Comparison of ENCODE assay signal across 8 cellular contexts in genomic region chr3:57756528-57757401, GRCh38. TPM values are rescaled to one million over a fixed set of nuclear protein-coding genes. Genes with fewer than 3 reads are reported as not detected.
DNase-seq lines count a peak whose midpoint lies in the region; ATAC-seq and TF ChIP-seq lines count a peak whose summit lies in the region.

No MANE protein-coding gene starts in this region.

- H3K4me1 Mint-ChIP-seq in CD4-positive, alpha-beta T cell (ENCODE audit: low read depth): peaks cover 49% of the 10 kb centered on the region
- peaks cover 47% of the 10 kb centered on the region for H3K4me1 Mint-ChIP-seq in activated CD4-positive, alpha-beta T cell treated with anti-CD3 and anti-CD28 coated beads for 36 hours

- DNase-seq in CD4-positive, alpha-beta T cell: peak in 9 of 10 experiments; percentile 2 to 41 (median 9)
- DNase-seq in activated CD4-positive, alpha-beta T cell treated with anti-CD3 and anti-CD28 coated beads for 36 hours: peak; percentile 68
- DNase-seq in left lung: peak; percentile 46 to 88
- DNase-seq in stimulated activated CD4-positive, alpha-beta T cell treated with anti-CD3 and anti-CD28 coated beads, Interleukin-4, amount 100 ng/mL, for 4 hours: peak; percentile 12 to 27
- no peak for DNase-seq in NCI-H1048 (lab: John Stamatoyannopoulos, UW)

- ATAC-seq in CD4-positive, alpha-beta T cell (ENCODE audit: poor library complexity): peak; percentile 7
- ATAC-seq in GM21381 (IDR thresholded peaks at IDR 0.05; ENCODE audit: unreplicated experiment) (peak; percentile 30), left lung (peak; percentile 45)
- peak; percentile 13 for ATAC-seq in activated CD4-positive, alpha-beta T cell treated with anti-CD3 and anti-CD28 coated beads for 36 hours

- H3K4me3 Mint-ChIP-seq in CD4-positive, alpha-beta T cell: peak overlapping the region; percentile 97
- H3K4me3 Mint-ChIP-seq in activated CD4-positive, alpha-beta T cell treated with anti-CD3 and anti-CD28 coated beads for 36 hours: peak overlapping the region; percentile 97

- H3K4me1 ChIP-seq in HUES48 (ENCODE audit: control insufficient read depth, insufficient read depth, low read length) (peaks cover 17% of the 10 kb centered on the region), left lung (peaks cover 0 to 46% of the 10 kb centered on the region in 2 donors)

- CTCF ChIA-PET in CD4-positive, alpha-beta T cell (lab: Charles Lee): no interaction called here
- CTCF ChIA-PET in activated CD4-positive, alpha-beta T cell treated with anti-CD3 and anti-CD28 coated beads for 36 hours (lab: Charles Lee): interaction anchor here (0.6 to 1.2 kb wide), 5 partner anchors 37 to 359 kb away, joined by 3 to 5 read pairs (median 3); no protein-coding TSS in a partner anchor

- H3K36me3 ChIP-seq in HUES48 (ENCODE audit: control insufficient read depth, insufficient read depth, low read length): peaks cover 13% of the 10 kb centered on the region
- H3K36me3 ChIP-seq in left lung: peaks cover 0 to 11% of the 10 kb centered on the region in 2 donors

- H3K27ac Mint-ChIP-seq in CD4-positive, alpha-beta T cell: peak overlapping the region; percentile 97
- peak overlapping the region; percentile 97 for H3K27ac Mint-ChIP-seq in activated CD4-positive, alpha-beta T cell treated with anti-CD3 and anti-CD28 coated beads for 36 hours

- no peak for TF ChIP-seq CTCF in CD4-positive, alpha-beta T cell (IDR thresholded peaks at IDR 0.05)
- no peak for TF ChIP-seq CTCF in left lung (IDR thresholded peaks at IDR 0.05)

- intact Hi-C loops in CD4-positive, alpha-beta T cell (cut with DNase I, micrococcal nuclease): loop anchor here (1.0 to 10.0 kb wide), 7 partner anchors 46 to 548 kb away; partner anchors contain the start of genes ARF4 (in 2 of the 2), PDE12 (in 2 of the 2), ABHD6 (in 1 of the 2) and HTD2 (in 1 of the 2)
- intact Hi-C loops in activated CD4-positive, alpha-beta T cell treated with anti-CD3 and anti-CD28 coated beads for 36 hours (cut with DNase I, micrococcal nuclease): loop anchor here (1.0 to 10.0 kb wide), 8 partner anchors 32 to 1202 kb away; partner anchors contain the start of genes ARF4 (in 2 of the 2), APPL1 (in 1 of the 2), CCDC66 (in 1 of the 2) and DENND6A (in 1 of the 2)
- intact Hi-C loops in left lung (cut with DNase I): no loop called here

- H3K27me3 ChIP-seq in CD4-positive, alpha-beta T cell (ENCODE audit: control insufficient read depth, insufficient read depth, low read length): no peaks in the 10 kb centered on the region
- no peaks in the 10 kb centered on the region for H3K27me3 ChIP-seq in HUES48 (ENCODE audit: control insufficient read depth, insufficient read depth, low read length)
- no peaks in the 10 kb centered on the region for H3K27me3 ChIP-seq in left lung

- peak overlapping the region; percentile 77 for H3K4me3 ChIP-seq in HUES48 (ENCODE audit: low read depth, low read length)
- peak overlapping the region; percentile 92 to 98 for H3K4me3 ChIP-seq in left lung

- POLR2A ChIA-PET in CD4-positive, alpha-beta T cell (lab: Charles Lee): interaction anchor here (0.8 to 2.5 kb wide), 16 partner anchors 23 to 1074 kb away, joined by 3 to 52 read pairs (median 6); partner anchors contain the start of genes ARF4, DENND6A, HTD2 and PDE12
- POLR2A ChIA-PET in activated CD4-positive, alpha-beta T cell treated with anti-CD3 and anti-CD28 coated beads for 36 hours (lab: Charles Lee): interaction anchor here (0.8 to 1.4 kb wide), 4 partner anchors 12 to 160 kb away, joined by 4 to 16 read pairs (median 4); partner anchors contain the start of gene ARF4

- no peaks in the 10 kb centered on the region for H3K27me3 Mint-ChIP-seq in CD4-positive, alpha-beta T cell
- no peaks in the 10 kb centered on the region for H3K27me3 Mint-ChIP-seq in activated CD4-positive, alpha-beta T cell treated with anti-CD3 and anti-CD28 coated beads for 36 hours

- no peaks in the 10 kb centered on the region for H3K9me3 ChIP-seq in CD4-positive, alpha-beta T cell (ENCODE audit: control insufficient read depth, low read length)
- no peaks in the 10 kb centered on the region for H3K9me3 ChIP-seq in HUES48 (ENCODE audit: control insufficient read depth, insufficient read depth, low read length)
- no peaks in the 10 kb centered on the region for H3K9me3 ChIP-seq in left lung

- peak overlapping the region; percentile 93 for H3K9ac ChIP-seq in HUES48 (ENCODE audit: low read depth, low read length)

- H3K9me3 Mint-ChIP-seq in CD4-positive, alpha-beta T cell: no peaks in the 10 kb centered on the region
- no peaks in the 10 kb centered on the region for H3K9me3 Mint-ChIP-seq in activated CD4-positive, alpha-beta T cell treated with anti-CD3 and anti-CD28 coated beads for 36 hours (ENCODE audit: low read depth)

- H3K36me3 Mint-ChIP-seq in CD4-positive, alpha-beta T cell (ENCODE audit: low read depth): peaks cover 37% of the 10 kb centered on the region
- peaks cover 28% of the 10 kb centered on the region for H3K36me3 Mint-ChIP-seq in activated CD4-positive, alpha-beta T cell treated with anti-CD3 and anti-CD28 coated beads for 36 hours (ENCODE audit: low read depth)

- H3K27ac ChIP-seq in CD4-positive, alpha-beta T cell (ENCODE audit: low read depth, low read length): peak overlapping the region; percentile 82
- H3K27ac ChIP-seq in HUES48 (ENCODE audit: low read depth, low read length) (peak overlapping the region; percentile 91), cingulate gyrus (ENCODE audit: low read depth, low read length) (peak overlapping the region; percentile 94), left lung (peak overlapping the region; percentile 86 to 91)

RNA-seq across cellular contexts. Expression of gene SLMAP, which starts 0.7 kb away (rescaled TPM):
- 10 to 100 TPM; 51.3 to 52.2 TPM for total RNA-seq in CD4-positive, alpha-beta T cell
- total RNA-seq in activated CD4-positive, alpha-beta T cell treated with anti-CD3 and anti-CD28 coated beads for 36 hours: 10 to 100 TPM; 43.1 to 55.3 TPM
- 10 to 100 TPM; 62.1 to 65.3 TPM for total RNA-seq in left lung

Comparison
In these comparisons a context has a peak if more than half of its experiments do, and no peak if none do; other contexts are left out.
1. intact Hi-C loops: an anchor here in CD4-positive, alpha-beta T cell (1.0 to 10.0 kb wide) and activated CD4-positive, alpha-beta T cell treated with anti-CD3 and anti-CD28 coated beads for 36 hours (1.0 to 10.0 kb wide); none called in left lung.